In the genomic region with DNA sequence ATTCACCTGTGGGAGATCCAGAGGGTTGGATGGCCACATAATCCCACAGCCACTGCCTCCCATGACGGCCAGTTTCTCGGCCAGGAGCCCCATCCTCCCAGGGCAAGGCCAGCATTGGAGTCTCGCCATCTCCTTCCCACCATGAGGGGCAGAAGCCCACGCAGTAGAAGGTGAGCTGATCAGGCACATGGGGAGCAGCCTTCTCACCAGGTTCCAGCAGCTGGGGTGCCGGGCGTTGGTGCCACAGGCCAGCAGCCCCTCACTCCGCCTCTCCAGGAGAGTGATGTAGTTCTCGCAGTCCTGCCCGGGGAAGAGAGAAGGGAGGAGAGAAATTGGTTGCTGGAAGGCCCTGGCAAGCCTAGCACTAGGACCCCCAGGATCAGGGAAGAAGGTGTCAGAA, we compare ENCODE assay signal across 1 cellular context.
TF ChIP-seq lines count a peak whose summit lies in the region.

No MANE protein-coding gene starts in this region.

TF ChIP-seq in GM12878, 131 proteins besides CTCF, POLR2A, EP300 and RAD21:
- no peak for TF ChIP-seq POLR2AphosphoS5 (IDR thresholded peaks at IDR 0.05; ENCODE audit: low read length)
- no peak for TF ChIP-seq FOXK2 (IDR thresholded peaks at IDR 0.05)
- no peak for TF ChIP-seq HDAC6 (IDR thresholded peaks at IDR 0.05; ENCODE audit: unreplicated experiment)
- TF ChIP-seq NR2C2 (IDR thresholded peaks at IDR 0.05; ENCODE audit: borderline replicate concordance, control insufficient read depth, insufficient read length, low read depth): no peak
- no peak for TF ChIP-seq SIX5 (IDR thresholded peaks at IDR 0.05; ENCODE audit: low read depth, low read length, severe bottlenecking)
- no peak for TF ChIP-seq ZNF384 (IDR thresholded peaks at IDR 0.05; ENCODE audit: borderline replicate concordance, low read depth, low read length)
- TF ChIP-seq SMARCA5 (IDR thresholded peaks at IDR 0.05): no peak
- no peak for TF ChIP-seq MYC (IDR thresholded peaks at IDR 0.05; ENCODE audit: insufficient read depth, insufficient read length, insufficient replicate concordance, low read length, severe bottlenecking)
- no peak for TF ChIP-seq YBX1 (IDR thresholded peaks at IDR 0.05)
- no peak for TF ChIP-seq RELA (IDR thresholded peaks at IDR 0.05; ENCODE audit: borderline replicate concordance, partially characterized antibody)
- TF ChIP-seq CREM (IDR thresholded peaks at IDR 0.05; ENCODE audit: low read depth): no peak
- TF ChIP-seq, protein P1, sequence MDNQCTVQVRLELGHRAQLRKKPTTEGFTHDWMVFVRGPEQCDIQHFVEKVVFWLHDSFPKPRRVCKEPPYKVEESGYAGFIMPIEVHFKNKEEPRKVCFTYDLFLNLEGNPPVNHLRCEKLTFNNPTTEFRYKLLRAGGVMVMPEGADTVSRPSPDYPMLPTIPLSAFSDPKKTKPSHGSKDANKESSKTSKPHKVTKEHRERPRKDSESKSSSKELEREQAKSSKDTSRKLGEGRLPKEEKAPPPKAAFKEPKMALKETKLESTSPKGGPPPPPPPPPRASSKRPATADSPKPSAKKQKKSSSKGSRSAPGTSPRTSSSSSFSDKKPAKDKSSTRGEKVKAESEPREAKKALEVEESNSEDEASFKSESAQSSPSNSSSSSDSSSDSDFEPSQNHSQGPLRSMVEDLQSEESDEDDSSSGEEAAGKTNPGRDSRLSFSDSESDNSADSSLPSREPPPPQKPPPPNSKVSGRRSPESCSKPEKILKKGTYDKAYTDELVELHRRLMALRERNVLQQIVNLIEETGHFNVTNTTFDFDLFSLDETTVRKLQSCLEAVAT (IDR thresholded peaks at IDR 0.05): no peak
- TF ChIP-seq, protein P2, sequence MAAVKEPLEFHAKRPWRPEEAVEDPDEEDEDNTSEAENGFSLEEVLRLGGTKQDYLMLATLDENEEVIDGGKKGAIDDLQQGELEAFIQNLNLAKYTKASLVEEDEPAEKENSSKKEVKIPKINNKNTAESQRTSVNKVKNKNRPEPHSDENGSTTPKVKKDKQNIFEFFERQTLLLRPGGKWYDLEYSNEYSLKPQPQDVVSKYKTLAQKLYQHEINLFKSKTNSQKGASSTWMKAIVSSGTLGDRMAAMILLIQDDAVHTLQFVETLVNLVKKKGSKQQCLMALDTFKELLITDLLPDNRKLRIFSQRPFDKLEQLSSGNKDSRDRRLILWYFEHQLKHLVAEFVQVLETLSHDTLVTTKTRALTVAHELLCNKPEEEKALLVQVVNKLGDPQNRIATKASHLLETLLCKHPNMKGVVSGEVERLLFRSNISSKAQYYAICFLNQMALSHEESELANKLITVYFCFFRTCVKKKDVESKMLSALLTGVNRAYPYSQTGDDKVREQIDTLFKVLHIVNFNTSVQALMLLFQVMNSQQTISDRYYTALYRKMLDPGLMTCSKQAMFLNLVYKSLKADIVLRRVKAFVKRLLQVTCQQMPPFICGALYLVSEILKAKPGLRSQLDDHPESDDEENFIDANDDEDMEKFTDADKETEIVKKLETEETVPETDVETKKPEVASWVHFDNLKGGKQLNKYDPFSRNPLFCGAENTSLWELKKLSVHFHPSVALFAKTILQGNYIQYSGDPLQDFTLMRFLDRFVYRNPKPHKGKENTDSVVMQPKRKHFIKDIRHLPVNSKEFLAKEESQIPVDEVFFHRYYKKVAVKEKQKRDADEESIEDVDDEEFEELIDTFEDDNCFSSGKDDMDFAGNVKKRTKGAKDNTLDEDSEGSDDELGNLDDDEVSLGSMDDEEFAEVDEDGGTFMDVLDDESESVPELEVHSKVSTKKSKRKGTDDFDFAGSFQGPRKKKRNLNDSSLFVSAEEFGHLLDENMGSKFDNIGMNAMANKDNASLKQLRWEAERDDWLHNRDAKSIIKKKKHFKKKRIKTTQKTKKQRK (IDR thresholded peaks at IDR 0.05; ENCODE audit: low read depth, low read length): no peak
- no peak for TF ChIP-seq RFX5 (IDR thresholded peaks at IDR 0.05; ENCODE audit: low read depth, low read length)
- TF ChIP-seq TARDBP (IDR thresholded peaks at IDR 0.05; ENCODE audit: borderline replicate concordance): no peak
- TF ChIP-seq BHLHE40 (IDR thresholded peaks at IDR 0.05; ENCODE audit: borderline replicate concordance in 1 of 2, low read depth in 2 of 2, low read length in 1 of 2): no peak
TF ChIP-seq in GM12878: peak in this region for 0.
